In the genomic region with DNA sequence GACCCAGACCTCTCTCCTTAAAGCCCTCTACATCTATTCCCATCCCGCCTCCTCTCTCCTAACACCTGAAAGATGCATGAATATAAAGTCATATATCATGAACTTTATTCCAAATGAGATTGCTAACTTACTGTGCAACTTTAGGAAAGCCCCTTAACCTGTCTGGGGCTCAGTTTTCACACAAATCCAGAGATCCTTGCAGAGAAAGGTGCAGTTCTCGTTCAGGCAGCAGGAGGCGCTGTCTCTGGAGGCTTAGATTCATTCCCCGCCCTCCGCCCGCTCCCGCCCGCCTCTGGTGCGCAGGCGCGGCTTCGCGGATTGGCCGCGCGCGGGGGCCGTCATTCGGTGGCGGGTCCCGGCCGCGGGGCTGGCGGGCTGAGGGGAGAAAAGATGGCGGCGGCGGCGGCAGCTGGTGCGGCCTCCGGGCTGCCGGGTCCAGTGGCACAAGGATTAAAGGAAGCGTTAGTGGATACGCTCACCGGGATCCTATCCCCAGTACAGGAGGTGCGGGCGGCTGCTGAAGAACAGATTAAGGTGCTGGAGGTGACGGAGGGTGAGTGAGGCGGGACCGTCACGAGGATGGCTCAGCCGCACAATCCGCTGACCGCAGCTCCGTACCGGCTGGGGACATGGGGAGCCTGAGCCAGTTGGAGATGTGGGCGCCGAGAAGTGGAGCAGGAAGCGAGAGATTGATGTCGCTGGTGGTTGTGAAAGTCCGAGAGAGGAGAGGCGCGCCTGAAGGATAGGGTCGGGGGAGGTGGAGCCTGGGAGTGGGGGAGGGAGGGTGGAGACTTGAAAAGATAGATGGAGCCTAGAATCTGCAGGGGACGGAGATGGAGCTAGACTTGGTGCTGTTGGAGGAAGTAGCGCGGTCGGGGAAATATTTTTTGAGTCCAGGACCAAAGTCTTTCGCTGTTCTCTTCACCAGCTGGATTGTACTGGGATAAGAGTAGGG, we compare ENCODE assay signal across 8 cellular contexts. TPM values are rescaled to one million over a fixed set of nuclear protein-coding genes. Genes with fewer than 3 reads are reported as not detected.
A peak's percentile ranks its signal among the peaks of the same experiment; 100 is the strongest.
DNase-seq lines count a peak whose midpoint lies in the region; ATAC-seq and TF ChIP-seq lines count a peak whose summit lies in the region.

A gene (plus strand): TSS at position 338 of the 955 bp plus-strand sequence. CDS start 53 bp downstream, at position 391.

- TF ChIP-seq CTCF in AG04449 (IDR thresholded peaks at IDR 0.05; ENCODE audit: insufficient read depth, low read length, missing control alignments) (peak; percentile 89), VCaP (conservative IDR thresholded peaks at IDR 0.05) (peak; percentile 99)

- CTCF ChIA-PET in AG04449 (lab: Yijun Ruan, JAX): interaction anchor here (0.7 to 5.5 kb wide), 27 partner anchors 9 to 299 kb away, joined by 3 to 47 read pairs (median 4); no protein-coding TSS in a partner anchor

- POLR2A ChIA-PET in AG04449 (lab: Yijun Ruan, JAX): interaction anchor here (0.7 to 1.6 kb wide), 5 partner anchors 59 to 289 kb away, joined by 3 to 5 read pairs (median 3); a partner anchor contains a TSS

- no peaks in the 10 kb centered on the region for H3K27me3 ChIP-seq in skeletal muscle tissue (ENCODE audit: control insufficient read depth in 3 of 3, insufficient read depth in 3 of 3, low read length in 3 of 3)

- H3K27ac ChIP-seq in VCaP (peak within 1 kb of the TSS; percentile 84), skeletal muscle tissue (ENCODE audit: low read depth, low read length) (peak within 1 kb of the TSS; percentile 95)

- DNase-seq in AG04449 (ENCODE audit: low read depth, low spot score) (no peak), NCI-H2196 treated with DMSO at 0.1 percent for 48 hours (lab: John Stamatoyannopoulos, UW; ENCODE audit: unreplicated experiment) (peak; percentile 88), T47D (ENCODE audit: low read depth in 1 of 2, low spot score in 1 of 2) (peak; percentile 96)

- peak within 1 kb of the TSS; percentile 100 for H3K4me3 ChIP-seq in AG04449 (ENCODE audit: low read depth, low read length)
- peak within 1 kb of the TSS; percentile 100 for H3K4me3 ChIP-seq in iPS-18c (ENCODE audit: insufficient read depth, low read depth, low read length)
- H3K4me3 ChIP-seq in skeletal muscle tissue (ENCODE audit: low read length in 3 of 3): peak within 1 kb of the TSS; percentile 97 to 100 (median 98)

- in situ Hi-C loops in T47D (cut with HindIII; ENCODE audit: low pct_unique_long_range_greater_than_20kb, low sequenced_read_pairs): no loop called here

- peak within 1 kb of the TSS; percentile 97 to 99 (median 99) for H3K9ac ChIP-seq in skeletal muscle tissue (ENCODE audit: low read depth in 1 of 3, low read length in 3 of 3)

- peaks cover 14 to 28% (median 24%) of the 10 kb centered on the region in 3 donors for H3K4me1 ChIP-seq in skeletal muscle tissue (ENCODE audit: control insufficient read depth in 3 of 3, insufficient read depth in 3 of 3, low read length in 3 of 3)

- peak; percentile 91 for ATAC-seq in GM18868 (IDR thresholded peaks at IDR 0.05; ENCODE audit: unreplicated experiment)
- ATAC-seq in HG03103 (IDR thresholded peaks at IDR 0.05; ENCODE audit: low read depth, unreplicated experiment): peak; percentile 89

- H3K9me3 ChIP-seq in iPS-18c (ENCODE audit: control insufficient read depth, insufficient read depth, low read length) (no peaks in the 10 kb centered on the region), skeletal muscle tissue (ENCODE audit: control insufficient read depth in 3 of 3, low read length in 3 of 3) (no peaks in the 10 kb centered on the region)

- no peaks in the 10 kb centered on the region for H3K36me3 ChIP-seq in skeletal muscle tissue (ENCODE audit: control insufficient read depth in 3 of 3, insufficient read depth in 3 of 3, low read length in 3 of 3)

RNA-seq across cellular contexts. Expression of the gene that starts here (rescaled TPM):
- total RNA-seq in skeletal muscle tissue: 19.3 TPM
